Comparison of ENCODE assay signal across 35 cellular contexts in genomic region chr9:135957431-135957830, GRCh38.
"Had no signal": no experiment of that assay in that cellular context is flagged by ENCODE, and none has a peak within 500 bp of the region (broad histone marks: within the 10 kb centered on the region; RNA-seq: fewer than 3 reads in every experiment).

No MANE protein-coding gene starts in this region.

- H3K27me3 Mint-ChIP-seq: activated CD4-positive, alpha-beta memory T cell treated with anti-CD3 and anti-CD28 coated beads for 36 hours; activated CD4-positive, alpha-beta T cell treated with anti-CD3 and anti-CD28 coated beads for 36 hours; activated CD8-positive, alpha-beta memory T cell treated with anti-CD3 and anti-CD28 coated beads, Interleukin-2, amount 10 ng/mL, durations not matched to agents 7 days and 5 days; activated naive CD4-positive, alpha-beta T cell treated with anti-CD3 and anti-CD28 coated beads, Interleukin-2, amount 50 U/mL, for 24 hours; activated naive CD8-positive, alpha-beta T cell treated with anti-CD3 and anti-CD28 coated beads for 36 hours; activated naive CD8-positive, alpha-beta T cell treated with anti-CD3 and anti-CD28 coated beads, Interleukin-2, amount 50 U/mL, for 24 hours had no signal

- H3K9me3 ChIP-seq: adrenal gland, body of pancreas, colonic mucosa, heart left ventricle had no signal

- H3K9me3 Mint-ChIP-seq: activated CD4-positive, alpha-beta memory T cell treated with anti-CD3 and anti-CD28 coated beads for 36 hours; activated CD4-positive, alpha-beta T cell treated with anti-CD3 and anti-CD28 coated beads, Interleukin-2, amount 10 ng/mL, durations not matched to agents 24 days and 14 days; activated naive CD4-positive, alpha-beta T cell treated with anti-CD3 and anti-CD28 coated beads for 36 hours; activated naive CD4-positive, alpha-beta T cell treated with anti-CD3 and anti-CD28 coated beads, Interleukin-2, amount 50 U/mL, for 24 hours; activated naive CD8-positive, alpha-beta T cell treated with anti-CD3 and anti-CD28 coated beads for 36 hours; activated naive CD8-positive, alpha-beta T cell treated with anti-CD3 and anti-CD28 coated beads, Interleukin-2, amount 50 U/mL, for 24 hours; activated T-helper 1 cell treated with anti-CD3 and anti-CD28 coated beads, Interleukin-12 subunit alpha, Interleukin-12 subunit beta, Interleukin-2, Interleukin-4 antibody, amounts not matched to agents 30 ng/mL and 10 ng/mL and 1 ng/mL, durations not matched to agents 14 hours and 24 hours and 36 hours; activated T-helper 2 cell treated with anti-CD3 and anti-CD28 coated beads, Interferon-gamma antibody, Interleukin-2, Interleukin-4, amounts not matched to agents 10 μg/mL and 5 μg/mL and 100 μg/mL, durations not matched to agents 14 hours and 24 hours and 36 hours; endodermal cell; T-helper 2 cell treated with Interferon-gamma antibody and Interleukin-4, amounts not matched to agents 5 μg/mL and 100 μg/mL, for 36 hours had no signal

- H3K4me3 Mint-ChIP-seq: activated CD4-positive, alpha-beta memory T cell treated with anti-CD3 and anti-CD28 coated beads for 36 hours; activated CD4-positive, alpha-beta T cell treated with anti-CD3 and anti-CD28 coated beads for 36 hours; activated CD4-positive, alpha-beta T cell treated with anti-CD3 and anti-CD28 coated beads, Interleukin-2, amount 10 ng/mL, durations not matched to agents 24 days and 14 days; activated CD8-positive, alpha-beta memory T cell treated with anti-CD3 and anti-CD28 coated beads, Interleukin-2, amount 10 ng/mL, durations not matched to agents 7 days and 5 days; activated CD8-positive, alpha-beta T cell treated with anti-CD3 and anti-CD28 coated beads, Interleukin-2, amount 10 ng/mL, durations not matched to agents 7 days and 5 days; activated naive CD4-positive, alpha-beta T cell treated with anti-CD3 and anti-CD28 coated beads for 36 hours; activated naive CD4-positive, alpha-beta T cell treated with anti-CD3 and anti-CD28 coated beads, Interleukin-2, amount 50 U/mL, for 24 hours; activated naive CD8-positive, alpha-beta T cell treated with anti-CD3 and anti-CD28 coated beads for 36 hours; activated naive CD8-positive, alpha-beta T cell treated with anti-CD3 and anti-CD28 coated beads, Interleukin-2, amount 50 U/mL, for 24 hours; activated T-helper 1 cell treated with anti-CD3 and anti-CD28 coated beads, Interleukin-12 subunit alpha, Interleukin-12 subunit beta, Interleukin-2, Interleukin-4 antibody, amounts not matched to agents 30 ng/mL and 10 ng/mL and 1 ng/mL, durations not matched to agents 14 hours and 24 hours and 36 hours; endodermal cell; T-helper 17 cell; T-helper 2 cell treated with Interferon-gamma antibody and Interleukin-4, amounts not matched to agents 5 μg/mL and 100 μg/mL, for 36 hours had no signal

- DNase-seq: activated CD4-positive, alpha-beta memory T cell treated with anti-CD3 and anti-CD28 coated beads for 36 hours; activated CD4-positive, alpha-beta T cell treated with anti-CD3 and anti-CD28 coated beads for 36 hours; activated CD4-positive, alpha-beta T cell treated with anti-CD3 and anti-CD28 coated beads, Interleukin-2, amount 10 ng/mL, durations not matched to agents 24 days and 14 days; activated CD4-positive, CD25-positive, alpha-beta regulatory T cell; activated CD4-positive, CD25-positive, alpha-beta regulatory T cell treated with anti-CD3 and anti-CD28 coated beads, Interleukin-2, amount 50 U/mL, for 72 hours; activated CD8-positive, alpha-beta memory T cell treated with anti-CD3 and anti-CD28 coated beads, Interleukin-2, amount 10 ng/mL, durations not matched to agents 7 days and 5 days; activated CD8-positive, alpha-beta memory T cell treated with anti-CD3 and anti-CD28 coated beads, Interleukin-2, amount 50 U/mL, for 4 hours; activated CD8-positive, alpha-beta T cell treated with anti-CD3 and anti-CD28 coated beads, Interleukin-2, amount 10 ng/mL, durations not matched to agents 7 days and 5 days; activated effector memory CD4-positive, alpha-beta T cell treated with anti-CD3 and anti-CD28 coated beads, Interleukin-2, amount 50 U/mL, for 16 hours; activated naive CD4-positive, alpha-beta T cell treated with anti-CD3 and anti-CD28 coated beads for 36 hours; activated naive CD8-positive, alpha-beta T cell treated with anti-CD3 and anti-CD28 coated beads for 36 hours; activated naive CD8-positive, alpha-beta T cell treated with anti-CD3 and anti-CD28 coated beads, Interleukin-2, amount 50 U/mL, for 24 hours; activated T-cell treated with anti-CD3 and anti-CD28 coated beads, Interleukin-2, amount 50 U/mL, for 1 hour; activated T-cell treated with anti-CD3 and anti-CD28 coated beads, Interleukin-2, amount 50 U/mL, for 48 hours; adrenal gland; amygdala; aorta; body of pancreas; central memory CD4-positive, alpha-beta T cell; cerebellar nuclear complex; colonic mucosa; effector memory CD4-positive, alpha-beta T cell; endodermal cell; foreskin fibroblast; glutamatergic neuron; heart left ventricle; T-helper 1 cell; T-helper 17 cell; T1000; WERI-Rb-1 had no signal

- H3K27me3 ChIP-seq: adrenal gland, body of pancreas, colonic mucosa, heart left ventricle had no signal

- H3K27ac Mint-ChIP-seq: activated CD4-positive, alpha-beta memory T cell treated with anti-CD3 and anti-CD28 coated beads for 36 hours; activated CD4-positive, alpha-beta T cell treated with anti-CD3 and anti-CD28 coated beads for 36 hours; activated CD4-positive, alpha-beta T cell treated with anti-CD3 and anti-CD28 coated beads, Interleukin-2, amount 10 ng/mL, durations not matched to agents 24 days and 14 days; activated CD8-positive, alpha-beta memory T cell treated with anti-CD3 and anti-CD28 coated beads, Interleukin-2, amount 10 ng/mL, durations not matched to agents 7 days and 5 days; activated CD8-positive, alpha-beta T cell treated with anti-CD3 and anti-CD28 coated beads, Interleukin-2, amount 10 ng/mL, durations not matched to agents 7 days and 5 days; activated naive CD4-positive, alpha-beta T cell treated with anti-CD3 and anti-CD28 coated beads for 36 hours; activated naive CD4-positive, alpha-beta T cell treated with anti-CD3 and anti-CD28 coated beads, Interleukin-2, amount 50 U/mL, for 24 hours; activated naive CD8-positive, alpha-beta T cell treated with anti-CD3 and anti-CD28 coated beads for 36 hours; activated naive CD8-positive, alpha-beta T cell treated with anti-CD3 and anti-CD28 coated beads, Interleukin-2, amount 50 U/mL, for 24 hours; activated T-helper 1 cell treated with anti-CD3 and anti-CD28 coated beads, Interleukin-12 subunit alpha, Interleukin-12 subunit beta, Interleukin-2, Interleukin-4 antibody, amounts not matched to agents 30 ng/mL and 10 ng/mL and 1 ng/mL, durations not matched to agents 14 hours and 24 hours and 36 hours; activated T-helper 2 cell treated with anti-CD3 and anti-CD28 coated beads, Interferon-gamma antibody, Interleukin-2, Interleukin-4, amounts not matched to agents 10 μg/mL and 5 μg/mL and 100 μg/mL, durations not matched to agents 14 hours and 24 hours and 36 hours; endodermal cell; T-helper 2 cell treated with Interferon-gamma antibody and Interleukin-4, amounts not matched to agents 5 μg/mL and 100 μg/mL, for 36 hours had no signal

- ATAC-seq: activated CD4-positive, alpha-beta T cell treated with anti-CD3 and anti-CD28 coated beads for 36 hours; activated CD8-positive, alpha-beta memory T cell treated with anti-CD3 and anti-CD28 coated beads, Interleukin-2, amount 10 ng/mL, durations not matched to agents 7 days and 5 days; activated CD8-positive, alpha-beta T cell treated with anti-CD3 and anti-CD28 coated beads, Interleukin-2, amount 10 ng/mL, durations not matched to agents 7 days and 5 days; activated naive CD8-positive, alpha-beta T cell treated with anti-CD3 and anti-CD28 coated beads, Interleukin-2, amount 50 U/mL, for 24 hours; body of pancreas; esophagus mucosa; T-helper 17 cell had no signal

- H3K27ac ChIP-seq: adrenal gland, body of pancreas, colonic mucosa, WERI-Rb-1 had no signal

- H3K4me3 ChIP-seq: adrenal gland, body of pancreas, colonic mucosa had no signal
